28 cellular contexts compared by ENCODE assay signal in the genomic region with DNA sequence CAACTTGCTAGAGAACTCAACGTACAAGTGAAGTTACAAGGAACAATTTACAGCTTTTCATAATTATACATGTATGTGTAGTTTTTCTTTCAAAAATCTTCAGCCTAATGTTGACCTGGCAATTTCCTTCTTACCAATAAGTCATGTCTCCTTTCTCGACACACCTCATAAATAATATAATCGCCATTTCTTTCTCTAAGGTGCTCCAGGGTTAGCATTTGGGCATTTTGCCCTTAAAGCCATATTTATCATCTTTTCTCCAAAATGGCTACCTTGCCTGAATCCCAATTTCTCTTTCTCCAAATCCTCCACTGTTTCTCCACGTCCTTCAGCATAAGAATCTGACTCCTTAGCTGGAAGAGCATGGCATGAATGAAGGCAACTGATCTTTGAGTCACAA.
"Had no signal": no experiment of that assay in that cellular context is flagged by ENCODE, and none has a peak within 500 bp of the region (broad histone marks: within the 10 kb centered on the region; RNA-seq: fewer than 3 reads in every experiment).

No MANE protein-coding gene starts in this region.

- H3K27ac ChIP-seq: brain microvascular endothelial cell, coronary artery, gastrocnemius medialis, neural progenitor cell, ovary, right lobe of liver, testis had no signal

- H3K4me1 ChIP-seq: gastrocnemius medialis, neural progenitor cell, testis had no signal

- H3K4me1 Mint-ChIP-seq: activated naive CD4-positive, alpha-beta T cell treated with anti-CD3 and anti-CD28 coated beads, Interleukin-2, amount 10 ng/mL, durations not matched to agents 7 days and 5 days; central memory CD8-positive, alpha-beta T cell; naive B cell; stimulated activated effector memory CD8-positive, alpha-beta T cell treated with anti-CD3 and anti-CD28 coated beads, Interleukin-12 subunit alpha, Interleukin-12 subunit beta, amount 100 ng/mL, for 72 hours had no signal

- H3K27me3 Mint-ChIP-seq: activated naive CD8-positive, alpha-beta T cell treated with anti-CD3 and anti-CD28 coated beads, Interleukin-2, amount 50 U/mL, for 24 hours; central memory CD8-positive, alpha-beta T cell; type B pancreatic cell had no signal

- H3K4me2 ChIP-seq: neural progenitor cell had no signal

- H3K36me3 ChIP-seq: brain microvascular endothelial cell, gastrocnemius medialis, left lung, neural progenitor cell, ovary, right lobe of liver had no signal

- ATAC-seq: activated CD4-positive, CD25-positive, alpha-beta regulatory T cell treated with anti-CD3 and anti-CD28 coated beads, Interleukin-2, amount 50 U/mL, for 24 hours; activated naive CD8-positive, alpha-beta T cell treated with anti-CD3 and anti-CD28 coated beads, Interleukin-2, amount 50 U/mL, for 24 hours; gastrocnemius medialis; stimulated activated effector memory CD8-positive, alpha-beta T cell treated with anti-CD3 and anti-CD28 coated beads, Interleukin-12 subunit alpha, Interleukin-12 subunit beta, amount 100 ng/mL, for 72 hours had no signal

- DNase-seq: activated CD4-positive, alpha-beta T cell treated with anti-CD3 and anti-CD28 coated beads, Interleukin-2, amount 50 U/mL, for 1 hour; activated CD8-positive, alpha-beta memory T cell treated with anti-CD3 and anti-CD28 coated beads for 24 hours; activated CD8-positive, alpha-beta memory T cell treated with anti-CD3 and anti-CD28 coated beads, Interleukin-2, amount 50 U/mL, for 48 hours; activated effector memory CD4-positive, alpha-beta T cell treated with Interleukin-2 at 50 U/mL for 16 hours; activated naive CD4-positive, alpha-beta T cell treated with anti-CD3 and anti-CD28 coated beads, Interleukin-2, amount 10 ng/mL, durations not matched to agents 7 days and 5 days; activated naive CD8-positive, alpha-beta T cell treated with anti-CD3 and anti-CD28 coated beads, Interleukin-2, amount 50 U/mL, for 24 hours; activated T-cell treated with anti-CD3 and anti-CD28 coated beads, Interleukin-2, amount 50 U/mL, for 48 hours; anterior cingulate cortex; brain microvascular endothelial cell; gastrocnemius medialis; head of caudate nucleus; kidney; left lung; mammary epithelial cell; mucosa of descending colon; naive B cell; ovary; right lobe of liver; small intestine; stimulated activated CD4-positive, alpha-beta T cell treated with anti-CD3 and anti-CD28 coated beads, Interleukin-4, amount 100 ng/mL, for 24 hours; T-helper 9 cell; testis had no signal

- H3K4me3 ChIP-seq: coronary artery, gastrocnemius medialis, left lung, mucosa of descending colon, neural progenitor cell, ovary, right lobe of liver, testis had no signal

- H3K9me3 ChIP-seq: gastrocnemius medialis, left lung, mucosa of descending colon, ovary, right lobe of liver, testis had no signal

- H3K36me3 Mint-ChIP-seq: activated naive CD4-positive, alpha-beta T cell treated with anti-CD3 and anti-CD28 coated beads, Interleukin-2, amount 10 ng/mL, durations not matched to agents 7 days and 5 days; naive B cell; neural progenitor cell; stimulated activated effector memory CD8-positive, alpha-beta T cell treated with anti-CD3 and anti-CD28 coated beads, Interleukin-12 subunit alpha, Interleukin-12 subunit beta, amount 100 ng/mL, for 72 hours; type B pancreatic cell had no signal

- H3K27me3 ChIP-seq: brain microvascular endothelial cell, gastrocnemius medialis, left lung, neural progenitor cell, ovary, right lobe of liver, testis had no signal

- H3K4me3 Mint-ChIP-seq: activated naive CD4-positive, alpha-beta T cell treated with anti-CD3 and anti-CD28 coated beads, Interleukin-2, amount 10 ng/mL, durations not matched to agents 7 days and 5 days; activated naive CD8-positive, alpha-beta T cell treated with anti-CD3 and anti-CD28 coated beads, Interleukin-2, amount 50 U/mL, for 24 hours; central memory CD8-positive, alpha-beta T cell; naive B cell; neural progenitor cell; stimulated activated effector memory CD8-positive, alpha-beta T cell treated with anti-CD3 and anti-CD28 coated beads, Interleukin-12 subunit alpha, Interleukin-12 subunit beta, amount 100 ng/mL, for 72 hours; type B pancreatic cell had no signal

- H3K27ac Mint-ChIP-seq: activated naive CD4-positive, alpha-beta T cell treated with anti-CD3 and anti-CD28 coated beads, Interleukin-2, amount 10 ng/mL, durations not matched to agents 7 days and 5 days; activated naive CD8-positive, alpha-beta T cell treated with anti-CD3 and anti-CD28 coated beads, Interleukin-2, amount 50 U/mL, for 24 hours; naive B cell; neural progenitor cell; stimulated activated effector memory CD8-positive, alpha-beta T cell treated with anti-CD3 and anti-CD28 coated beads, Interleukin-12 subunit alpha, Interleukin-12 subunit beta, amount 100 ng/mL, for 72 hours; type B pancreatic cell had no signal

- H3K9me3 Mint-ChIP-seq: activated naive CD4-positive, alpha-beta T cell treated with anti-CD3 and anti-CD28 coated beads, Interleukin-2, amount 10 ng/mL, durations not matched to agents 7 days and 5 days; activated naive CD8-positive, alpha-beta T cell treated with anti-CD3 and anti-CD28 coated beads, Interleukin-2, amount 50 U/mL, for 24 hours; central memory CD8-positive, alpha-beta T cell; neural progenitor cell; stimulated activated effector memory CD8-positive, alpha-beta T cell treated with anti-CD3 and anti-CD28 coated beads, Interleukin-12 subunit alpha, Interleukin-12 subunit beta, amount 100 ng/mL, for 72 hours had no signal

- H3K9ac ChIP-seq: neural progenitor cell had no signal
